ENCODE assay signal across 2 cellular contexts in the genomic region with DNA sequence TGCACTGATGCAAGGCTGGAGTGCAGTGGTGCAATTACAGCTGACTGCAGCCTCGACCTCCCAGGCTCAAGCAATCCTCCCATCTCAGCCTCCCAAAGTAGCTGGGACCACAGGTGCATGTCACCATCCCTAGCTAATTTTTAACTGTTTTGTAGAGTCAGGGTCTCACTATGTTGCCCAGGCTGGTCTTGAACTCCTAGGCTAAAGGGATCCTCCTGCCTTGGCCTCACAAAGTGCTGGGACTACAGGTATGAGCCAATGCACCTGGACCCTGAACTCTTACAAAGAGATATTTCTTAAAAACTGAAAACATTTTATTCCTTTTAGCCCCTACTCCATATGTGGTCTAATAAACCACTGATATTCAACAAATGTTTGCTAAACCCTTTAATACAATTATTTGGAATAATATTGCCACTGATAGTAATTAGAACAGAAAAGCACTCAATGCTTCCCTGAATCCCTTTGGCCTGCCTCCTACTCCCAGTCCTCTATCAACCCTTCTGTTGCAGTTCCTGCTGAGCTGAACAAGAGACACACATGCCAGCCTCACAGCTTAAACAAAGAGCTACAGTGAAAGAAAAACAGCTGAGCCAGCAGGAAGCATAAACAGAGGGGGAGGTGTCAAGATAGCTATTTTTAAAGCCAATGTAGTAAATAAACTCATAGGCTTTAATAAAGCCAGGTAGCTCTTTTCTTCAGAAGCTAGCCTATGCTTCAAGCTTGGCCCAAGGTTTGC.
TF ChIP-seq lines count a peak whose summit lies in the region.

No MANE protein-coding gene starts in this region.

TF ChIP-seq in WTC11, 78 proteins besides CTCF, POLR2A, EP300 and RAD21:
- TF ChIP-seq MXD4 (CRISPR knock-in tag; IDR thresholded peaks at IDR 0.05; ENCODE audit: borderline replicate concordance) (no peak), JAZF1 (CRISPR knock-in tag; IDR thresholded peaks at IDR 0.05) (no peak), TEAD1 (CRISPR knock-in tag; IDR thresholded peaks at IDR 0.05) (peak; percentile 82; the same call in 1 of the 2 replicates), FOXK1 (CRISPR knock-in tag; IDR thresholded peaks at IDR 0.05) (peak; percentile 84; the same call in 1 of the 2 replicates), SP1 (CRISPR knock-in tag; conservative IDR thresholded peaks at IDR 0.05) (peak; percentile 50), ZNF423 (CRISPR knock-in tag; IDR thresholded peaks at IDR 0.05) (peak; percentile 53; the same call in 1 of the 2 replicates), ZNF121 (CRISPR knock-in tag; IDR thresholded peaks at IDR 0.05) (peak; percentile 97), TP53 (CRISPR knock-in tag; IDR thresholded peaks at IDR 0.05) (0 out of 2 replicates have a peak, but pooled peaks have one; percentile 23), GTF2I (CRISPR knock-in tag; conservative IDR thresholded peaks at IDR 0.05) (peak; percentile 81; the same call in 1 of the 2 replicates), ZNF232 (CRISPR knock-in tag; IDR thresholded peaks at IDR 0.05) (no peak), ETV6 (CRISPR knock-in tag; IDR thresholded peaks at IDR 0.05) (peak; percentile 28; the same call in 1 of the 2 replicates)
- TF ChIP-seq, protein P1, sequence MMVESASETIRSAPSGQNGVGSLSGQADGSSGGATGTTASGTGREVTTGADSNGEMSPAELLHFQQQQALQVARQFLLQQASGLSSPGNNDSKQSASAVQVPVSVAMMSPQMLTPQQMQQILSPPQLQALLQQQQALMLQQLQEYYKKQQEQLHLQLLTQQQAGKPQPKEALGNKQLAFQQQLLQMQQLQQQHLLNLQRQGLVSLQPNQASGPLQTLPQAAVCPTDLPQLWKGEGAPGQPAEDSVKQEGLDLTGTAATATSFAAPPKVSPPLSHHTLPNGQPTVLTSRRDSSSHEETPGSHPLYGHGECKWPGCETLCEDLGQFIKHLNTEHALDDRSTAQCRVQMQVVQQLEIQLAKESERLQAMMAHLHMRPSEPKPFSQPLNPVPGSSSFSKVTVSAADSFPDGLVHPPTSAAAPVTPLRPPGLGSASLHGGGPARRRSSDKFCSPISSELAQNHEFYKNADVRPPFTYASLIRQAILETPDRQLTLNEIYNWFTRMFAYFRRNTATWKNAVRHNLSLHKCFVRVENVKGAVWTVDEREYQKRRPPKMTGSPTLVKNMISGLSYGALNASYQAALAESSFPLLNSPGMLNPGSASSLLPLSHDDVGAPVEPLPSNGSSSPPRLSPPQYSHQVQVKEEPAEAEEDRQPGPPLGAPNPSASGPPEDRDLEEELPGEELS (CRISPR knock-in tag; IDR thresholded peaks at IDR 0.05) = peak; percentile 94; the same call in 1 of the 2 replicates
- TF ChIP-seq, protein P2, sequence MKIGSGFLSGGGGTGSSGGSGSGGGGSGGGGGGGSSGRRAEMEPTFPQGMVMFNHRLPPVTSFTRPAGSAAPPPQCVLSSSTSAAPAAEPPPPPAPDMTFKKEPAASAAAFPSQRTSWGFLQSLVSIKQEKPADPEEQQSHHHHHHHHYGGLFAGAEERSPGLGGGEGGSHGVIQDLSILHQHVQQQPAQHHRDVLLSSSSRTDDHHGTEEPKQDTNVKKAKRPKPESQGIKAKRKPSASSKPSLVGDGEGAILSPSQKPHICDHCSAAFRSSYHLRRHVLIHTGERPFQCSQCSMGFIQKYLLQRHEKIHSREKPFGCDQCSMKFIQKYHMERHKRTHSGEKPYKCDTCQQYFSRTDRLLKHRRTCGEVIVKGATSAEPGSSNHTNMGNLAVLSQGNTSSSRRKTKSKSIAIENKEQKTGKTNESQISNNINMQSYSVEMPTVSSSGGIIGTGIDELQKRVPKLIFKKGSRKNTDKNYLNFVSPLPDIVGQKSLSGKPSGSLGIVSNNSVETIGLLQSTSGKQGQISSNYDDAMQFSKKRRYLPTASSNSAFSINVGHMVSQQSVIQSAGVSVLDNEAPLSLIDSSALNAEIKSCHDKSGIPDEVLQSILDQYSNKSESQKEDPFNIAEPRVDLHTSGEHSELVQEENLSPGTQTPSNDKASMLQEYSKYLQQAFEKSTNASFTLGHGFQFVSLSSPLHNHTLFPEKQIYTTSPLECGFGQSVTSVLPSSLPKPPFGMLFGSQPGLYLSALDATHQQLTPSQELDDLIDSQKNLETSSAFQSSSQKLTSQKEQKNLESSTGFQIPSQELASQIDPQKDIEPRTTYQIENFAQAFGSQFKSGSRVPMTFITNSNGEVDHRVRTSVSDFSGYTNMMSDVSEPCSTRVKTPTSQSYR (CRISPR knock-in tag; IDR thresholded peaks at IDR 0.05) = peak; percentile 84; the same call in 1 of the 2 replicates
- TF ChIP-seq, protein P3, sequence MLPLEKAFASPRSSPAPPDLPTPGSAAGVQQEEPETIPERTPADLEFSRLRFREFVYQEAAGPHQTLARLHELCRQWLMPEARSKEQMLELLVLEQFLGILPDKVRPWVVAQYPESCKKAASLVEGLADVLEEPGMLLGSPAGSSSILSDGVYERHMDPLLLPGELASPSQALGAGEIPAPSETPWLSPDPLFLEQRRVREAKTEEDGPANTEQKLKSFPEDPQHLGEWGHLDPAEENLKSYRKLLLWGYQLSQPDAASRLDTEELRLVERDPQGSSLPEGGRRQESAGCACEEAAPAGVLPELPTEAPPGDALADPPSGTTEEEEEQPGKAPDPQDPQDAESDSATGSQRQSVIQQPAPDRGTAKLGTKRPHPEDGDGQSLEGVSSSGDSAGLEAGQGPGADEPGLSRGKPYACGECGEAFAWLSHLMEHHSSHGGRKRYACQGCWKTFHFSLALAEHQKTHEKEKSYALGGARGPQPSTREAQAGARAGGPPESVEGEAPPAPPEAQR (CRISPR knock-in tag; IDR thresholded peaks at IDR 0.05) = no peak

TF ChIP-seq in HepG2, 621 proteins besides CTCF, POLR2A, EP300 and RAD21:
- no peak for TF ChIP-seq MXD4 (CRISPR knock-in tag; IDR thresholded peaks at IDR 0.05)
- TF ChIP-seq ZNF235 (CRISPR knock-in tag; IDR thresholded peaks at IDR 0.05; ENCODE audit: borderline replicate concordance) = no peak
- TF ChIP-seq, protein P2 (CRISPR knock-in tag; IDR thresholded peaks at IDR 0.05; ENCODE audit: borderline replicate concordance) = peak; percentile 27; the same call in 1 of the 2 replicates
- TF ChIP-seq MAFK (conservative IDR thresholded peaks at IDR 0.05 in 1 of 2, IDR thresholded peaks at IDR 0.05 in 1 of 2; ENCODE audit: low read length in 2 of 2) = peak; percentile 93 to 94
- TF ChIP-seq MAFF (IDR thresholded peaks at IDR 0.05; ENCODE audit: low read depth, low read length) = peak; percentile 92
